ENCODE assay signal across 20 cellular contexts in genomic region chr20:14284443-14284842, GRCh38. TPM values are rescaled to one million over a fixed set of nuclear protein-coding genes. Genes with fewer than 3 reads are reported as not detected.
"Had no signal": no experiment of that assay in that cellular context is flagged by ENCODE, and none has a peak within 500 bp of the region (broad histone marks: within the 10 kb centered on the region; RNA-seq: fewer than 3 reads in every experiment).

No MANE protein-coding gene starts in this region.

- H3K4me3 ChIP-seq: cardiac muscle cell, colonic mucosa, heart right ventricle, lung, prostate gland, right atrium auricular region, thyroid gland had no signal

- FAIRE-seq: endothelial cell of umbilical vein had no signal

- H3K27me3 ChIP-seq: cardiac muscle cell, colonic mucosa, heart right ventricle, right atrium auricular region, thyroid gland had no signal

- H3K4me1 ChIP-seq: colonic mucosa, heart right ventricle, prostate gland, right atrium auricular region, thyroid gland had no signal

- H3K9me3 ChIP-seq: colonic mucosa, heart right ventricle, prostate gland, right atrium auricular region, thyroid gland had no signal

- H3K27ac ChIP-seq: cardiac muscle cell, colonic mucosa, heart right ventricle, prostate gland, right atrium auricular region, thyroid gland had no signal

- H3K36me3 ChIP-seq: cardiac muscle cell, colonic mucosa, heart right ventricle, prostate gland, right atrium auricular region, thyroid gland had no signal

- DNase-seq: colonic mucosa; effector memory CD4-positive, alpha-beta T cell; foreskin fibroblast; glutamatergic neuron; heart right ventricle; hypothalamus; immature natural killer cell; islet precursor cell; mesenchymal stem cell; naive thymus-derived CD8-positive, alpha-beta T cell; nephron progenitor cell; stimulated activated CD4-positive, alpha-beta T cell treated with anti-CD3 and anti-CD28 coated beads, Interleukin-2, amount 100 ng/mL, for 24 hours; stimulated activated naive B cell treated with anti-CD40 and anti-IgM and Interleukin-4, amounts not matched to agents 10 μg/mL and 1 μg/mL and 100 μg/mL, for 72 hours; thyroid gland had no signal

- ATAC-seq: heart right ventricle; naive thymus-derived CD8-positive, alpha-beta T cell; sciatic nerve; stimulated activated naive B cell treated with anti-CD40 and anti-IgM and Interleukin-4, amounts not matched to agents 10 μg/mL and 1 μg/mL and 100 μg/mL, for 72 hours had no signal

RNA-seq across cellular contexts. Expression of gene FLRT3, which starts 53.0 kb away (rescaled TPM):
- total RNA-seq: naive thymus-derived CD8-positive, alpha-beta T cell had no signal
- polyA plus RNA-seq: immature natural killer cell; naive thymus-derived CD8-positive, alpha-beta T cell had no signal
